10 cellular contexts compared by ENCODE assay signal in the genomic region with DNA sequence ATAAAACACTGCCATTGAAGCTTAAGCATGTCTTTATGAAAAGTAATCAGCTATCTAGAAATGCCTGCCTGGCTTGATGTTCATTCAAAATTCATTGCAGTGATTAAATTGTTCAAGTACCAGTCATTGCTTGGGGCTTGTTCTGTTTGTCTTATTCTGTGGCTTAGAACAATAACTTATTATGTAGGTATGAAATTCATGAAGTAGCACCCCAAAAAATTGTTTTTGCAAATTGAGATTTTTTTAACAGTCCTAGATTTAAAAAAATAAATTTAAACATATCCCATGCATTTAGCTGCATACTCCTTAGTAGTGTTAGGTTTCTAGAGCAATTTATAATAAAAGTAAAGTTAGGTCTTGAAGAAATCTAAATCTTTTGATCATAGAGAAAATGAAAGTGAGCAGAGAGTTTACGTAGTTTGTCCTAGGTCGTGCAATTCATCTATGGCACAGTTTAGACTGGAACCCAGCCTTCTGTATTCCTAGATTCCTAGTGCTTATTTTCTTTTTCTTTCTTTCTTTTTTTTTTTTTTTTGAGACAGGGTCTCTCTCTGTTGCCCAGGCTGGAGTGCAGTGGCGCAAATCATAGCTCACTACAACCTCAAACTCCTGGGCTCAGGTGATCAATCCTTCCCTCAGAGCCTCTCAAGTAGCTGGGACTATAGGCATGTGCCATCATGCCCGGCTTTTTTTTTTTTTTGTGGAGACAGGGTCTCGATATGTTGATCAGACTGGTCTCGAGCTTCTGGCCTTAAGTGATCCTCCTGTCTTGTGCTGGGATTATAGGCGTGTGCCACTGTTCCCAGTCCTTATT. TPM values are rescaled to one million over a fixed set of nuclear protein-coding genes. Genes with fewer than 3 reads are reported as not detected.
A peak's percentile ranks its signal among the peaks of the same experiment; 100 is the strongest.
DNase-seq lines count a peak whose midpoint lies in the region; ATAC-seq lines count a peak whose summit lies in the region.
"Had no signal": no experiment of that assay in that cellular context is flagged by ENCODE, and none has a peak within 500 bp of the region (broad histone marks: within the 10 kb centered on the region; RNA-seq: fewer than 3 reads in every experiment).

No MANE protein-coding gene starts in this region.

- H3K9ac ChIP-seq in BLaER1 treated with 17β-estradiol and CSF1 and Interleukin-3, amounts not matched to agents 10 nM and 100 nM: peak overlapping the region; percentile 36 to 95 (median 56); a peak in 21 of 22 replicates
- H3K9ac ChIP-seq in mucosa of rectum (ENCODE audit: low read depth in 1 of 2, low read length in 2 of 2): peak overlapping the region; percentile 14 to 58

- peak overlapping the region; percentile 25 to 52 (median 44); a peak in 19 of 20 replicates for H3K4me3 ChIP-seq in BLaER1 treated with 17β-estradiol and CSF1 and Interleukin-3, amounts not matched to agents 10 nM and 100 nM
- H3K4me3 ChIP-seq in mucosa of rectum (ENCODE audit: low read length in 2 of 2): peak overlapping the region; percentile 35 to 49
- H3K4me3 ChIP-seq: cardiac muscle cell had no signal

- H3K27ac Mint-ChIP-seq in IgD-negative memory B cell: peak overlapping the region in 2 of 3 donors; percentile 45 to 47
- peak overlapping the region; percentile 83 for H3K27ac Mint-ChIP-seq in activated naive CD8-positive, alpha-beta T cell treated with anti-CD3 and anti-CD28 coated beads, Interleukin-2, amount 10 ng/mL, durations not matched to agents 7 days and 5 days

- ATAC-seq in activated naive CD8-positive, alpha-beta T cell treated with anti-CD3 and anti-CD28 coated beads, Interleukin-2, amount 10 ng/mL, durations not matched to agents 7 days and 5 days (ENCODE audit: low read depth): no peak
- ATAC-seq in GM21576 (IDR thresholded peaks at IDR 0.05; ENCODE audit: unreplicated experiment) (no peak), GM21526 (IDR thresholded peaks at IDR 0.05; ENCODE audit: low FRiP score, unreplicated experiment) (no peak)

- H3K4me1 ChIP-seq in BLaER1 treated with 17β-estradiol and CSF1 and Interleukin-3, amounts not matched to agents 10 nM and 100 nM: peaks cover 25 to 66% (median 47%) of the 10 kb centered on the region in 10 experiments
- H3K4me1 ChIP-seq in mucosa of rectum (ENCODE audit: control insufficient read depth in 2 of 2, insufficient read depth in 2 of 2, low read length in 2 of 2): peaks cover 12 to 17% of the 10 kb centered on the region in 2 donors

- H4K20me1 ChIP-seq in BLaER1 treated with 17β-estradiol and CSF1 and Interleukin-3, amounts not matched to agents 10 nM and 100 nM: peaks cover 39 to 90% (median 80%) of the 10 kb centered on the region in 11 experiments; a peak in 21 of 22 replicates

- no peaks in the 10 kb centered on the region for H3K9me3 Mint-ChIP-seq in IgD-negative memory B cell
- no peaks in the 10 kb centered on the region for H3K9me3 Mint-ChIP-seq in activated naive CD8-positive, alpha-beta T cell treated with anti-CD3 and anti-CD28 coated beads, Interleukin-2, amount 10 ng/mL, durations not matched to agents 7 days and 5 days

- no peaks in the 10 kb centered on the region for H3K27me3 ChIP-seq in BLaER1 treated with 17β-estradiol and CSF1 and Interleukin-3, amounts not matched to agents 10 nM and 100 nM
- H3K27me3 ChIP-seq in mucosa of rectum (ENCODE audit: control insufficient read depth in 2 of 2, insufficient read depth in 2 of 2, low read length in 2 of 2): no peaks in the 10 kb centered on the region
- H3K27me3 ChIP-seq: cardiac muscle cell had no signal

- no peaks in the 10 kb centered on the region for H3K27me3 Mint-ChIP-seq in IgD-negative memory B cell
- H3K27me3 Mint-ChIP-seq in activated naive CD8-positive, alpha-beta T cell treated with anti-CD3 and anti-CD28 coated beads, Interleukin-2, amount 10 ng/mL, durations not matched to agents 7 days and 5 days: no peaks in the 10 kb centered on the region

- peak overlapping the region; percentile 2 to 58 (median 41); a peak in 17 of 22 replicates for H3K27ac ChIP-seq in BLaER1 treated with 17β-estradiol and CSF1 and Interleukin-3, amounts not matched to agents 10 nM and 100 nM
- H3K27ac ChIP-seq in mucosa of rectum (ENCODE audit: low read depth in 2 of 2, low read length in 2 of 2): no peak overlapping the region
- H3K27ac ChIP-seq: cardiac muscle cell had no signal

- no peak for DNase-seq in activated naive CD8-positive, alpha-beta T cell treated with anti-CD3 and anti-CD28 coated beads, Interleukin-2, amount 10 ng/mL, durations not matched to agents 7 days and 5 days
- DNase-seq in NCI-H510A treated with DMSO at 0.1 percent for 48 hours (lab: John Stamatoyannopoulos, UW) (no peak), HCEC 1CT (no peak)
- DNase-seq: mesendoderm had no signal

- peak overlapping the region in 3 of 4 donors; percentile 58 to 81 (median 67) for H3K4me3 Mint-ChIP-seq in IgD-negative memory B cell
- peak overlapping the region; percentile 70 for H3K4me3 Mint-ChIP-seq in activated naive CD8-positive, alpha-beta T cell treated with anti-CD3 and anti-CD28 coated beads, Interleukin-2, amount 10 ng/mL, durations not matched to agents 7 days and 5 days

- no peaks in the 10 kb centered on the region; a peak in 1 of 22 replicates for H3K9me3 ChIP-seq in BLaER1 treated with 17β-estradiol and CSF1 and Interleukin-3, amounts not matched to agents 10 nM and 100 nM (replicated peaks in 1 of 11)
- H3K9me3 ChIP-seq in mucosa of rectum (ENCODE audit: control insufficient read depth in 2 of 2, low read length in 2 of 2): no peaks in the 10 kb centered on the region

- H3K4me1 Mint-ChIP-seq in IgD-negative memory B cell: peaks cover 41 to 61% (median 58%) of the 10 kb centered on the region in 3 donors
- peaks cover 52% of the 10 kb centered on the region for H3K4me1 Mint-ChIP-seq in activated naive CD8-positive, alpha-beta T cell treated with anti-CD3 and anti-CD28 coated beads, Interleukin-2, amount 10 ng/mL, durations not matched to agents 7 days and 5 days

- H3K36me3 ChIP-seq in BLaER1 treated with 17β-estradiol and CSF1 and Interleukin-3, amounts not matched to agents 10 nM and 100 nM: peaks cover 0 to 16% (median 11%) of the 10 kb centered on the region in 11 experiments; a peak in 12 of 22 replicates
- no peaks in the 10 kb centered on the region for H3K36me3 ChIP-seq in mucosa of rectum (ENCODE audit: control insufficient read depth in 2 of 2, insufficient read depth in 2 of 2, low read length in 2 of 2)
- H3K36me3 ChIP-seq: cardiac muscle cell had no signal

- no peaks in the 10 kb centered on the region for H3K36me3 Mint-ChIP-seq in IgD-negative memory B cell
- H3K36me3 Mint-ChIP-seq in activated naive CD8-positive, alpha-beta T cell treated with anti-CD3 and anti-CD28 coated beads, Interleukin-2, amount 10 ng/mL, durations not matched to agents 7 days and 5 days: peaks cover 14% of the 10 kb centered on the region

- POLR2A ChIA-PET in activated naive CD8-positive, alpha-beta T cell treated with anti-CD3 and anti-CD28 coated beads, Interleukin-2, amount 10 ng/mL, durations not matched to agents 7 days and 5 days (lab: Charles Lee): interaction anchor here (0.6 to 1.8 kb wide), 3 partner anchors 9 to 137 kb away, joined by 3 to 15 read pairs (median 4); a partner anchor contains a TSS

- H3K4me2 ChIP-seq in BLaER1 treated with 17β-estradiol and CSF1 and Interleukin-3, amounts not matched to agents 10 nM and 100 nM: peak overlapping the region; percentile 73 to 97 (median 92)

RNA-seq across cellular contexts. Expression of a gene that starts 9.3 kb away (rescaled TPM):
- polyA plus RNA-seq in IgD-negative memory B cell: 34.6 TPM
- 10 to 100 TPM; 55.5 to 57.1 TPM for total RNA-seq in activated naive CD8-positive, alpha-beta T cell treated with anti-CD3 and anti-CD28 coated beads, Interleukin-2, amount 10 ng/mL, durations not matched to agents 7 days and 5 days

RNA-seq across cellular contexts. Expression of a gene that starts 9.4 kb away (rescaled TPM):
- 0.48 TPM for polyA plus RNA-seq in IgD-negative memory B cell
- 1 to 10 TPM; 3.1 to 4.2 TPM for total RNA-seq in activated naive CD8-positive, alpha-beta T cell treated with anti-CD3 and anti-CD28 coated beads, Interleukin-2, amount 10 ng/mL, durations not matched to agents 7 days and 5 days

Comparison
In these comparisons a context has a peak if more than half of its experiments do, and no peak if none do; other contexts are left out.
1. H3K27ac ChIP-seq: peak in BLaER1 treated with 17β-estradiol and CSF1 and Interleukin-3, amounts not matched to agents 10 nM and 100 nM (11 of 11); none in mucosa of rectum (0 of 2).